ENCODE assay signal across 20 cellular contexts in the genomic region with DNA sequence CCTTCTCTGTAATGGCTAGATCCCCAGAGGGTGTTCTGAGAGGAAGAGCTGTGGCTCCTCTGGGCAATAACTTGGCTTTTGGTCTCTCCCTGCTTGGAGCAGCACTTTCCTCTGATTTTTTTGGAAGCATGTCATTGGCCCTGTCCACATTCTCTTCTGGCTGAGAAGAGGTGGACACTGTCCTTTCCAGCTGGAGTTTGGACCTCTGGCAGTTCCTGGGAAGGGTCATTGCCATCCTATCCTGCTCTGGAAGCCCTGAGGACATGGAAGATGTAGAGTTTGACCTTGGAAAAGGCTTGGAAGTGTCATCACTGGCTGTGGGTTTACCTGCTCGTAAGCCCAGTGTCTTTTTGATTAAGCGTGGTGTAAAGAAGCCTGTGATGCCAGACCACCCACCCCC. TPM values are rescaled to one million over a fixed set of nuclear protein-coding genes. Genes with fewer than 3 reads are reported as not detected.
A peak's percentile ranks its signal among the peaks of the same experiment; 100 is the strongest.
DNase-seq lines count a peak whose midpoint lies in the region; ATAC-seq, FAIRE-seq and TF ChIP-seq lines count a peak whose summit lies in the region.
"Had no signal": no experiment of that assay in that cellular context is flagged by ENCODE, and none has a peak within 500 bp of the region (broad histone marks: within the 10 kb centered on the region; RNA-seq: fewer than 3 reads in every experiment).

No MANE protein-coding gene starts in this region.

- no peaks in the 10 kb centered on the region for H3K79me2 ChIP-seq in Karpas-422 (ENCODE audit: low read length)

- CTCF ChIA-PET in Calu3 (lab: Charles Lee): no interaction called here

- H3K4me3 ChIP-seq in BLaER1 (no peak overlapping the region), Karpas-422 (ENCODE audit: low read length) (peak overlapping the region; percentile 31; the same call in 1 of the 2 replicates)
- H3K4me3 ChIP-seq: K562 had no signal

- peaks cover 12% of the 10 kb centered on the region for H3K4me1 ChIP-seq in BLaER1
- peaks cover 61% of the 10 kb centered on the region for H3K4me1 ChIP-seq in Karpas-422 (ENCODE audit: low read length)
- H3K4me1 ChIP-seq: Caco-2 had no signal

- H2AFZ ChIP-seq in Karpas-422 (ENCODE audit: low read length): no peak overlapping the region

- no peak for FAIRE-seq in frontal cortex (lab: Jason Lieb, UNC)
- FAIRE-seq: GM12892, K562 had no signal

- no peaks in the 10 kb centered on the region for H3K9me3 ChIP-seq in BLaER1
- H3K9me3 ChIP-seq in Karpas-422 (ENCODE audit: low read length): no peaks in the 10 kb centered on the region
- H3K9me3 ChIP-seq: BE2C, Caco-2 had no signal

- H4K20me1 ChIP-seq in BLaER1 (no peaks in the 10 kb centered on the region), Karpas-422 (ENCODE audit: insufficient read depth, low read depth, low read length) (no peaks in the 10 kb centered on the region)

- H3K27ac ChIP-seq in BLaER1 (peak overlapping the region; percentile 30; the same call in 1 of the 2 replicates), Karpas-422 (ENCODE audit: low read length) (peak overlapping the region; percentile 70)
- H3K27ac ChIP-seq: C4-2B had no signal

- intact Hi-C loops in Calu3 (cut with micrococcal nuclease; ENCODE audit: unreplicated experiment): no loop called here

- H3K36me3 ChIP-seq in BLaER1 (peaks cover 74% of the 10 kb centered on the region), Karpas-422 (ENCODE audit: insufficient read depth, low read length) (peaks cover 7% of the 10 kb centered on the region; the same call in 1 of the 2 replicates)

- ATAC-seq in left lobe of liver: peak; percentile 84
- no peak for ATAC-seq in GM18502 (IDR thresholded peaks at IDR 0.05; ENCODE audit: poor library complexity, unreplicated experiment)
- ATAC-seq: HCT116, K562 had no signal

- no peaks in the 10 kb centered on the region for H3K9me2 ChIP-seq in Karpas-422 (replicated peaks; ENCODE audit: insufficient read depth, low read length)

- H3K4me1 Mint-ChIP-seq in osteocyte (ENCODE audit: unreplicated experiment) (no peaks in the 10 kb centered on the region), Calu3 (ENCODE audit: low read depth, unreplicated experiment) (no peaks in the 10 kb centered on the region)

- TF ChIP-seq CTCF in osteocyte (IDR thresholded peaks at IDR 0.05) (no peak), Calu3 (IDR thresholded peaks at IDR 0.05; ENCODE audit: unreplicated experiment) (no peak)

- H3K27me3 Mint-ChIP-seq in osteocyte (ENCODE audit: unreplicated experiment) (no peaks in the 10 kb centered on the region), Calu3 (ENCODE audit: unreplicated experiment) (no peaks in the 10 kb centered on the region)
- H3K27me3 Mint-ChIP-seq: CD4-positive, alpha-beta T cell had no signal

- H3K36me3 Mint-ChIP-seq in osteocyte (ENCODE audit: unreplicated experiment) (peaks cover 34% of the 10 kb centered on the region), Calu3 (ENCODE audit: insufficient read depth, unreplicated experiment) (peaks cover 50% of the 10 kb centered on the region)

- H3K27ac Mint-ChIP-seq in osteocyte (ENCODE audit: unreplicated experiment) (no peak overlapping the region), Calu3 (ENCODE audit: unreplicated experiment) (no peak overlapping the region)
- H3K27ac Mint-ChIP-seq: CD4-positive, alpha-beta T cell had no signal

- no TSS peak for BruUV-seq in Calu3 (replicated peaks; lab: Mats Ljungman, UMichigan)

- H3K9ac ChIP-seq in BLaER1 (no peak overlapping the region), Karpas-422 (ENCODE audit: low read length) (peak overlapping the region; percentile 31)

- H3K9me3 Mint-ChIP-seq in osteocyte (ENCODE audit: unreplicated experiment): no peaks in the 10 kb centered on the region
- no peaks in the 10 kb centered on the region for H3K9me3 Mint-ChIP-seq in Calu3 (ENCODE audit: low read depth, unreplicated experiment)
- H3K9me3 Mint-ChIP-seq: CD4-positive, alpha-beta T cell had no signal

- no peaks in the 10 kb centered on the region for H3K27me3 ChIP-seq in BLaER1
- no peaks in the 10 kb centered on the region for H3K27me3 ChIP-seq in Karpas-422 (ENCODE audit: low read length)
- H3K27me3 ChIP-seq: BE2C had no signal

- peak overlapping the region; percentile 40 for H3K4me2 ChIP-seq in BLaER1
- H3K4me2 ChIP-seq in Karpas-422 (ENCODE audit: low read depth, low read length, poor library complexity, severe bottlenecking): peak overlapping the region; percentile 51

- H3K4me3 Mint-ChIP-seq in osteocyte (ENCODE audit: unreplicated experiment) (no peak overlapping the region), Calu3 (ENCODE audit: low read depth, unreplicated experiment) (no peak overlapping the region)
- H3K4me3 Mint-ChIP-seq: CD4-positive, alpha-beta T cell had no signal

- DNase-seq in Karpas-422 (no peak), left lobe of liver (ENCODE audit: low spot score) (peak; percentile 84), osteocyte (ENCODE audit: extremely low spot score, unreplicated experiment) (peak; percentile 19), frontal cortex (ENCODE audit: low spot score in 2 of 2) (no peak), Calu3 (no peak), occipital lobe (lab: John Stamatoyannopoulos, UW) (no peak)
- DNase-seq: Caco-2; CD4-positive, alpha-beta T cell; DMS153; DMS79; GDM1; GOT3; H7 had no signal

RNA-seq across cellular contexts. Expression of gene TOR3A, which starts 26.8 kb away (rescaled TPM):
- 83.1 and 130 TPM in 2 replicates for total RNA-seq in Karpas-422 (2014; rRNA removed; shearing (Covaris generic); ENCODE audit: low replicate concordance)
- total RNA-seq in left lobe of liver (13.8 TPM), osteocyte (21.1 and 24.8 TPM in 2 replicates), frontal cortex (16.7 TPM), Calu3 (2022) (38.8 and 40.0 TPM in 2 replicates), occipital lobe (15.9 TPM)

Comparison
In these comparisons a context has a peak if more than half of its experiments do, and no peak if none do; other contexts are left out.
1. DNase-seq: peak in left lobe of liver (single experiment) and osteocyte (single experiment); none in Karpas-422 (single experiment), frontal cortex (0 of 2), Calu3 (single experiment) and occipital lobe (single experiment).